ENCODE assay signal across 15 cellular contexts in the genomic region with DNA sequence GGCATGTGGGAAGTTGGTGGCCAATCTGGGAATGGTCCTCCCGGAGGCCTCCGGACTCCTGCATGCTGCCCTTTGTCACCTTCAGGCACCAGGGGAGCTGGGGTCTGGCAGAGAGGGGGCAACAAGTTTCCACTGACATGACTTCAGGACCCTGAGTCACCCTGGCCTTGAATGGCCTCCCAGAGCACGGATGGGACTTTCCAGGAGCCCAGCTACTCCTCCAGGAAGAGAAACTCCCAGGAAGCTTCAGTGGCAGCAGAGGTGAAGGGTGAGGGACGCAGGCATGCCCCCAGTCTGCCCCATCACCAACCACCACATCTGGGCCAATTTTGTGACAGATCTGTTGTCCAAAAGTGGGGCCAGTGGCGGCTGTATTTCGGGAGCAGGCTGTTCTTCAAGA. TPM values are rescaled to one million over a fixed set of nuclear protein-coding genes. Genes with fewer than 3 reads are reported as not detected.
DNase-seq lines count a peak whose midpoint lies in the region; ATAC-seq, FAIRE-seq and TF ChIP-seq lines count a peak whose summit lies in the region.
"Had no signal": no experiment of that assay in that cellular context is flagged by ENCODE, and none has a peak within 500 bp of the region (broad histone marks: within the 10 kb centered on the region; RNA-seq: fewer than 3 reads in every experiment).

No MANE protein-coding gene starts in this region.

- ATAC-seq in mucosa of descending colon (no peak), GM21576 (IDR thresholded peaks at IDR 0.05; ENCODE audit: unreplicated experiment) (no peak)
- ATAC-seq: naive thymus-derived CD8-positive, alpha-beta T cell had no signal

- intact Hi-C loops in adrenal gland (cut with DNase I) (no loop called here), kidney (cut with DNase I) (no loop called here), mucosa of descending colon (cut with DNase I, micrococcal nuclease) (no loop called here)

- no peak for TF ChIP-seq CTCF in adrenal gland (IDR thresholded peaks at IDR 0.05)
- no peak for TF ChIP-seq CTCF in kidney (IDR thresholded peaks at IDR 0.05; ENCODE audit: borderline replicate concordance, extremely low read depth, insufficient read depth)
- TF ChIP-seq CTCF in mucosa of descending colon (IDR thresholded peaks at IDR 0.05): no peak

- no peak for TF ChIP-seq POLR2A in adrenal gland (IDR thresholded peaks at IDR 0.05)

- H3K27me3 ChIP-seq in adrenal gland (no peaks in the 10 kb centered on the region), skeletal muscle tissue (ENCODE audit: control insufficient read depth in 3 of 3, insufficient read depth in 3 of 3, low read length in 3 of 3) (no peaks in the 10 kb centered on the region)

- WGBS in adrenal gland, 4 donors: 28 to 74% (median 37%) methylated on average over 4 to 6 of the region's 6 CpGs

- in situ Hi-C loops in Caki2 (cut with HindIII; ENCODE audit: low pct_unique_long_range_greater_than_20kb, low sequenced_read_pairs): no loop called here

- H3K9me3 ChIP-seq in adrenal gland (replicated peaks in 1 of 3) (no peaks in the 10 kb centered on the region), kidney (ENCODE audit: control insufficient read depth in 1 of 2, low read length in 2 of 2) (no peaks in the 10 kb centered on the region), skeletal muscle tissue (ENCODE audit: control insufficient read depth in 3 of 3, low read length in 3 of 3) (no peaks in the 10 kb centered on the region), mucosa of descending colon (no peaks in the 10 kb centered on the region)

- H3K36me3 ChIP-seq in adrenal gland (replicated peaks in 1 of 2): peaks cover 0 to 40% of the 10 kb centered on the region in 2 donors
- H3K36me3 ChIP-seq in kidney (ENCODE audit: control insufficient read depth in 1 of 2, insufficient read depth in 2 of 2, low read length in 2 of 2): peaks cover 5 to 13% of the 10 kb centered on the region in 2 donors
- peaks cover 33 to 44% (median 40%) of the 10 kb centered on the region in 3 donors for H3K36me3 ChIP-seq in skeletal muscle tissue (ENCODE audit: control insufficient read depth in 3 of 3, insufficient read depth in 3 of 3, low read length in 3 of 3)
- no peaks in the 10 kb centered on the region for H3K36me3 ChIP-seq in mucosa of descending colon (ENCODE audit: low read depth)

- H3K4me3 ChIP-seq in adrenal gland (no peak overlapping the region), kidney (ENCODE audit: low read length in 2 of 2) (no peak overlapping the region), skeletal muscle tissue (ENCODE audit: low read length in 3 of 3) (peak overlapping the region in 1 of 3 donors; percentile 22), mucosa of descending colon (no peak overlapping the region)

- DNase-seq in Caki2 (ENCODE audit: low read depth) (peak; percentile 20), adrenal gland (peak; percentile 56 to 80 (median 74)), kidney (no peak), mucosa of descending colon (no peak), NCI-H748 (lab: John Stamatoyannopoulos, UW; ENCODE audit: unreplicated experiment) (no peak), SW 1271 (lab: John Stamatoyannopoulos, UW) (no peak)
- DNase-seq: activated naive CD4-positive, alpha-beta T cell treated with Interleukin-2 at 50 U/mL for 16 hours; DMS153; erythroblast; naive thymus-derived CD8-positive, alpha-beta T cell; NCI-H1417; RPMI8226; small intestine had no signal

- peak overlapping the region in 1 of 2 donors; percentile 1 for H3K9ac ChIP-seq in kidney (ENCODE audit: low read length in 2 of 2)
- peak overlapping the region; percentile 40 to 76 (median 45) for H3K9ac ChIP-seq in skeletal muscle tissue (ENCODE audit: low read depth in 1 of 3, low read length in 3 of 3)

- H3K27ac ChIP-seq in adrenal gland (peak overlapping the region; percentile 56 to 98 (median 92)), kidney (ENCODE audit: low read depth in 2 of 2, low read length in 2 of 2) (peak overlapping the region; percentile 41 to 49), skeletal muscle tissue (ENCODE audit: low read depth, low read length) (peak overlapping the region; percentile 92)

- no peak for FAIRE-seq in kidney (lab: Jason Lieb, UNC)
- FAIRE-seq: small intestine had no signal

- peaks cover 47 to 63% of the 10 kb centered on the region in 2 donors for H3K4me1 ChIP-seq in adrenal gland (replicated peaks in 1 of 2)
- H3K4me1 ChIP-seq in kidney (ENCODE audit: control insufficient read depth in 1 of 2, insufficient read depth in 1 of 2, low read depth in 1 of 2, low read length in 2 of 2): peaks cover 12 to 14% of the 10 kb centered on the region in 2 donors
- peaks cover 58 to 66% (median 62%) of the 10 kb centered on the region in 3 donors for H3K4me1 ChIP-seq in skeletal muscle tissue (ENCODE audit: control insufficient read depth in 3 of 3, insufficient read depth in 3 of 3, low read length in 3 of 3)
- no peaks in the 10 kb centered on the region for H3K4me1 ChIP-seq in mucosa of descending colon (ENCODE audit: low read depth)

RNA-seq across cellular contexts. Expression of a gene that starts 55.9 kb away (rescaled TPM):
- total RNA-seq in Caki2 (2014; rRNA removed; shearing (Covaris generic); ENCODE audit: low replicate concordance): 17.3 and 18.7 TPM in 2 replicates
- total RNA-seq in adrenal gland (100 to 1,000 TPM in 4 of 8 donors, 10 to 100 TPM in 4; 47.3 to 159 (median 93.4) TPM), kidney (159 TPM), skeletal muscle tissue (25.6 TPM), mucosa of descending colon (100 to 1,000 TPM; 131 to 159 (median 134) TPM)
- polyA plus RNA-seq in adrenal gland (10 to 100 TPM; 18.9 to 94.6 (median 29.0) TPM), kidney (ENCODE audit: insufficient read depth, low read depth, low replicate concordance) (23.9 TPM)

RNA-seq across cellular contexts. Expression of a gene that starts 58.1 kb away (rescaled TPM):
- total RNA-seq in Caki2 (2014; rRNA removed; shearing (Covaris generic); ENCODE audit: low replicate concordance): 0.32 and 0.41 TPM in 2 replicates
- total RNA-seq in adrenal gland (100 to 1,000 TPM in 1 of 8 donors, 10 to 100 TPM in 7; 43.9 to 111 (median 71.8) TPM), kidney (48.2 TPM), skeletal muscle tissue (19.8 TPM), mucosa of descending colon (10 to 100 TPM; 13.7 to 58.6 (median 18.7) TPM)
- polyA plus RNA-seq in adrenal gland (10 to 100 TPM; 10.4 to 98.5 (median 27.0) TPM), kidney (ENCODE audit: insufficient read depth, low read depth, low replicate concordance) (8.5 TPM)

Comparison
In these comparisons a context has a peak if more than half of its experiments do, and no peak if none do; other contexts are left out.
1. DNase-seq: peak in Caki2 (single experiment) and adrenal gland (7 of 7); none in kidney (single experiment), mucosa of descending colon (0 of 3), NCI-H748 (single experiment) and SW 1271 (0 of 2).
2. RNA of a gene that starts 58.1 kb away (total RNA-seq): 43.9 to 111 TPM in adrenal gland, 48.2 TPM in kidney (single experiment), 19.8 TPM in skeletal muscle tissue (single experiment) and 13.7 to 58.6 TPM in mucosa of descending colon; 0.32 to 0.41 TPM in Caki2; every median in the first group is over 10 times any median in the second.
3. Peak in every context shown above with its lines, with median percentiles within 50 percentile points of each other: H3K27ac ChIP-seq.